ENCODE assay signal across 7 cellular contexts in genomic region chr1:205228052-205228451, GRCh38. TPM values are rescaled to one million over a fixed set of nuclear protein-coding genes. Genes with fewer than 3 reads are reported as not detected.
DNase-seq lines count a peak whose midpoint lies in the region; ATAC-seq and TF ChIP-seq lines count a peak whose summit lies in the region.

No MANE protein-coding gene starts in this region.

- H3K36me3 Mint-ChIP-seq in neural crest cell (ENCODE audit: low read depth), result no peaks in the 10 kb centered on the region

- no peak overlapping the region for H3K27ac Mint-ChIP-seq in neural crest cell (ENCODE audit: unreplicated experiment)

- H3K4me3 ChIP-seq in MG63 (peak overlapping the region; percentile 50), duodenal mucosa (ENCODE audit: low read depth in 1 of 2, low read length in 2 of 2) (peak overlapping the region; percentile 55 to 68)

- no peaks in the 10 kb centered on the region for H3K9me3 ChIP-seq in MG63
- no peaks in the 10 kb centered on the region for H3K9me3 ChIP-seq in duodenal mucosa (ENCODE audit: control insufficient read depth in 1 of 2, low read length in 2 of 2)

- DNase-seq in MG63 (no peak), neural crest cell (ENCODE audit: low read depth, low spot score) (no peak), germinal center (ENCODE audit: low spot score) (no peak), NCI-H524 treated with DMSO at 0.1 percent for 48 hours (lab: John Stamatoyannopoulos, UW) (no peak)

- ATAC-seq in GM19035 (IDR thresholded peaks at IDR 0.05; ENCODE audit: unreplicated experiment), result peak; percentile 31
- ATAC-seq in HG03457 (IDR thresholded peaks at IDR 0.05; ENCODE audit: unreplicated experiment), result no peak

- no peak for TF ChIP-seq CTCF in neural crest cell (conservative IDR thresholded peaks at IDR 0.05)

- no peaks in the 10 kb centered on the region for H3K9me3 Mint-ChIP-seq in neural crest cell

- H3K9ac ChIP-seq in duodenal mucosa (ENCODE audit: low read depth in 1 of 2, low read length in 2 of 2), result peak overlapping the region in 1 of 2 donors; percentile 30

- peaks cover 33% of the 10 kb centered on the region for H3K4me1 Mint-ChIP-seq in neural crest cell

- H3K27ac ChIP-seq in duodenal mucosa (ENCODE audit: low read depth, low read length), result no peak overlapping the region

- H3K4me3 Mint-ChIP-seq in neural crest cell, result peak overlapping the region; percentile 96

- H3K27me3 Mint-ChIP-seq in neural crest cell (ENCODE audit: low read depth), result peaks cover 30% of the 10 kb centered on the region

- H3K36me3 ChIP-seq in MG63 (no peaks in the 10 kb centered on the region), duodenal mucosa (ENCODE audit: control insufficient read depth in 1 of 2, insufficient read depth in 2 of 2, low read length in 2 of 2) (no peaks in the 10 kb centered on the region)

- H3K27me3 ChIP-seq in MG63 (no peaks in the 10 kb centered on the region), duodenal mucosa (ENCODE audit: control insufficient read depth in 1 of 2, insufficient read depth in 2 of 2, low read length in 2 of 2) (peaks cover 14 to 34% of the 10 kb centered on the region in 2 donors)

- peaks cover 18 to 26% of the 10 kb centered on the region in 2 donors for H3K4me1 ChIP-seq in duodenal mucosa (ENCODE audit: control insufficient read depth in 1 of 2, insufficient read depth in 2 of 2, low read length in 2 of 2)

RNA-seq across cellular contexts. Expression of gene TMCC2, which starts 0.3 kb away (rescaled TPM):
- total RNA-seq in MG63 (2014; rRNA removed; shearing (Covaris generic); ENCODE audit: low replicate concordance), result 2.4 and 3.7 TPM in 2 replicates
- total RNA-seq in neural crest cell, result 14.9 and 16.1 TPM in 2 replicates

RNA-seq across cellular contexts. Expression of gene DSTYK, which starts 16.6 kb away (rescaled TPM):
- 7.7 and 8.0 TPM in 2 replicates for total RNA-seq in MG63 (2014; rRNA removed; shearing (Covaris generic); ENCODE audit: low replicate concordance)
- total RNA-seq in neural crest cell, result 14.8 and 17.0 TPM in 2 replicates
